Comparison of ENCODE assay signal across 8 cellular contexts in the genomic region with DNA sequence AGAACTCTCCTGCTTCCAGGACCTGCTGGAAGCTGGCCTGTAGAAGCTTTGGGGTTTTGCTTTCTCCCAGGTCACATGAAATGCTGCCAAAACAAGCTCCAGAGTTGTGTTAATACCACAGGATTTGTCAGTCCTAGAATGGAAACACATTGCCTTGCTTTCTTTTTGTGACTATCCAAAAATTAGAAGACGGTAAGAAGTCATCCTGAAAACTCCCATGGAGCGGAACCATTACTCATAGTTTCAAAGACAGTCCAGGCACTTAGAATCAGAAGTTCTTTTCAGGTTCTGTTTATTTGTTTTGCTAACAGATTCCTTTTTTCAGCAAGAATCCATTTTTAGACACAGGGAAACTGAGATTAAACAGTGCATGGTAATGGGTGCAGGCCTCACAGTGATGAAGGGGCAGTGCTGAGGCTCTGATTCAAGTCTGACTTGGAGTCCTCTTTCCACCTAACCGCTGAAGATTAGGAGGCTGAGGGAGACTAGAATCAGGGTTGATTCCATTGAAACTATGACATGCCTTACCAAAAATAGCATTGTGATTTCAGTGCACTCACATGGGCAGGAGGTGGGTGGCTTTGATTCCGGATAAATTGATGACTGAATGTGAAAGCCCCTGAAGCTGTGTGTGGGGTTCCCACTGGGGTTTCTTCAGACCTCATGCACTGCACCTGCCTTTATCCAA.
DNase-seq lines count a peak whose midpoint lies in the region; ATAC-seq and TF ChIP-seq lines count a peak whose summit lies in the region.

No MANE protein-coding gene starts in this region.

- H3K4me3 ChIP-seq in neural progenitor cell = no peak overlapping the region

- no peak overlapping the region for H3K27ac ChIP-seq in neural progenitor cell

- H3K27ac Mint-ChIP-seq in neural progenitor cell (no peak overlapping the region), type B pancreatic cell (no peak overlapping the region)

- H3K27me3 ChIP-seq in neural progenitor cell = no peaks in the 10 kb centered on the region

- peak; percentile 20 for DNase-seq in AG20443 (ENCODE audit: low spot score)
- DNase-seq in astrocyte of the hippocampus (ENCODE audit: low read depth, low spot score) = peak; percentile 55
- DNase-seq in myocyte (ENCODE audit: low read depth) = peak; percentile 64
- DNase-seq in NCI-H226 = no peak
- no peak for DNase-seq in neural progenitor cell (ENCODE audit: low spot score)
- no peak for DNase-seq in type B pancreatic cell (ENCODE audit: extremely low spot score, unreplicated experiment)

- TF ChIP-seq CTCF in neural progenitor cell (IDR thresholded peaks at IDR 0.05) (no peak), type B pancreatic cell (conservative IDR thresholded peaks at IDR 0.05) (no peak)

- H3K4me3 Mint-ChIP-seq in neural progenitor cell (no peak overlapping the region), type B pancreatic cell (no peak overlapping the region)

- H3K36me3 Mint-ChIP-seq in neural progenitor cell (peaks cover 7% of the 10 kb centered on the region), type B pancreatic cell (peaks cover 27% of the 10 kb centered on the region)

- H3K9me3 Mint-ChIP-seq in neural progenitor cell = no peaks in the 10 kb centered on the region
- no peaks in the 10 kb centered on the region for H3K9me3 Mint-ChIP-seq in type B pancreatic cell

- peak; percentile 64 for ATAC-seq in GM21526 (IDR thresholded peaks at IDR 0.05; ENCODE audit: low FRiP score, unreplicated experiment)
- no peak for ATAC-seq in HG03280 (IDR thresholded peaks at IDR 0.05; ENCODE audit: unreplicated experiment)

- no peak overlapping the region for H3K4me2 ChIP-seq in neural progenitor cell

- H3K4me1 ChIP-seq in neural progenitor cell = no peaks in the 10 kb centered on the region

- H3K36me3 ChIP-seq in neural progenitor cell = no peaks in the 10 kb centered on the region

- H3K27me3 Mint-ChIP-seq in neural progenitor cell (ENCODE audit: insufficient read depth, low read depth) = no peaks in the 10 kb centered on the region
- H3K27me3 Mint-ChIP-seq in type B pancreatic cell = no peaks in the 10 kb centered on the region

- H2AFZ ChIP-seq in neural progenitor cell (replicated peaks) = no peak overlapping the region

- H3K9ac ChIP-seq in neural progenitor cell = no peak overlapping the region

- H3K4me1 Mint-ChIP-seq in neural progenitor cell (peaks cover 11% of the 10 kb centered on the region), type B pancreatic cell (ENCODE audit: unreplicated experiment) (peaks cover 9% of the 10 kb centered on the region)

- no peaks in the 10 kb centered on the region for H3F3A ChIP-seq in neural progenitor cell (ENCODE audit: low read depth)

- H3K79me2 ChIP-seq in neural progenitor cell (ENCODE audit: low read depth) = no peaks in the 10 kb centered on the region

- no peaks in the 10 kb centered on the region for H3K9me3 ChIP-seq in neural progenitor cell (ENCODE audit: low read depth)

- H4K20me1 ChIP-seq in neural progenitor cell (ENCODE audit: low read depth) = no peaks in the 10 kb centered on the region

Comparison
In these comparisons a context has a peak if more than half of its experiments do, and no peak if none do; other contexts are left out.
1. DNase-seq: peak in AG20443 (single experiment), astrocyte of the hippocampus (single experiment) and myocyte (single experiment); none in NCI-H226 (single experiment), neural progenitor cell (single experiment) and type B pancreatic cell (single experiment).